In the genomic region with DNA sequence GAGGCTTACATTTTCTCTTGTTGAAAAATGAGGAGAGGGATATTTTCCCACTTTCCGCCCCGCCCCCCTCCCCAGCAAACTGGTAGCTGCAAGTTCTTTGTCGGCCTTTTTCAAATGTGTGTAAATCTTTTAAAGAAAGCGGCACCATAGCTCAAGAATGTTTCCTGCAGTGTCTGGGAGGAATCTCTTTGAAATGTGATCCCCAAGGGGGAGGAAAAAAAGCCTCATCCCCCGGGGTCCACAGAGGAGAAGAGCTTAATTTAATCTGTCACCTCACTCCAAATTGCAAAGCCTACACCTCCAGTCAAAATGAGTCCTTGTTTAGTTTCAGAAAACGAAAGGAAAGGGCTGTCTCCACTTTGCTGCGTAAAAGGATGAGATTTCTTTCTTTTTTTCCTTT, we compare ENCODE assay signal across 21 cellular contexts. TPM values are rescaled to one million over a fixed set of nuclear protein-coding genes. Genes with fewer than 3 reads are reported as not detected.
DNase-seq lines count a peak whose midpoint lies in the region; ATAC-seq and TF ChIP-seq lines count a peak whose summit lies in the region.
"Had no signal": no experiment of that assay in that cellular context is flagged by ENCODE, and none has a peak within 500 bp of the region (broad histone marks: within the 10 kb centered on the region; RNA-seq: fewer than 3 reads in every experiment).

No MANE protein-coding gene starts in this region.

- DNase-seq in D341Med (ENCODE audit: low spot score) (peak; percentile 55), NT2/D1 (ENCODE audit: low read depth, low spot score) (peak; percentile 86), fibroblast of pulmonary artery (ENCODE audit: low read depth) (no peak), tibial nerve (ENCODE audit: low spot score in 2 of 2) (no peak), substantia nigra (lab: John Stamatoyannopoulos, UW) (no peak)
- DNase-seq: activated CD4-positive, CD25-positive, alpha-beta regulatory T cell treated with anti-CD3 and anti-CD28 coated beads, Interleukin-2, amount 50 U/mL, for 72 hours; activated T-cell treated with anti-CD3 and anti-CD28 coated beads for 4 hours; CD4-positive, CD25-positive, alpha-beta regulatory T cell; cortex of kidney; EL; KBM-7; NCI-H1417; NCI-H526 treated with DMSO at 0.1 percent for 48 hours; psoas muscle; RPMI8226; stimulated activated CD4-positive, alpha-beta T cell treated with anti-CD3 and anti-CD28 coated beads, Interleukin-2, amount 100 ng/mL, for 24 hours; upper lobe of left lung had no signal

- H3K9ac ChIP-seq in NT2/D1 (ENCODE audit: insufficient read length, low read depth): peak overlapping the region; percentile 50

- TF ChIP-seq CTCF in fibroblast of pulmonary artery (IDR thresholded peaks at IDR 0.05; ENCODE audit: low read length, missing control alignments) (no peak), tibial nerve (IDR thresholded peaks at IDR 0.05) (no peak)

- no peak for TF ChIP-seq POLR2A in tibial nerve (IDR thresholded peaks at IDR 0.05)

- no peak for TF ChIP-seq EP300 in tibial nerve (IDR thresholded peaks at IDR 0.05)

- peaks cover 5% of the 10 kb centered on the region for H3K4me1 ChIP-seq in NT2/D1 (ENCODE audit: insufficient read depth, insufficient read length)
- peaks cover 4% of the 10 kb centered on the region for H3K4me1 ChIP-seq in neuron (ENCODE audit: insufficient read depth, low read length)
- H3K4me1 ChIP-seq in tibial nerve: no peaks in the 10 kb centered on the region
- H3K4me1 ChIP-seq: psoas muscle, upper lobe of left lung had no signal

- ATAC-seq in GM18498 (IDR thresholded peaks at IDR 0.05; ENCODE audit: unreplicated experiment) (no peak), GM18867 (IDR thresholded peaks at IDR 0.05; ENCODE audit: unreplicated experiment) (no peak)
- ATAC-seq: psoas muscle had no signal

- no peaks in the 10 kb centered on the region for H3K36me3 ChIP-seq in NT2/D1 (ENCODE audit: insufficient read depth, insufficient read length, low read length)
- no peaks in the 10 kb centered on the region for H3K36me3 ChIP-seq in neuron (ENCODE audit: insufficient read depth, low read length)
- H3K36me3 ChIP-seq in tibial nerve: peaks cover 0 to 4% (median 0%) of the 10 kb centered on the region in 3 donors
- H3K36me3 ChIP-seq: upper lobe of left lung had no signal

- H3K27me3 ChIP-seq in NT2/D1 (ENCODE audit: insufficient read depth, insufficient read length) (no peaks in the 10 kb centered on the region), neuron (ENCODE audit: insufficient read depth, low read length) (no peaks in the 10 kb centered on the region), tibial nerve (peaks cover 0 to 3% of the 10 kb centered on the region in 2 donors)
- H3K27me3 ChIP-seq: upper lobe of left lung had no signal

- H2AFZ ChIP-seq in neuron (ENCODE audit: low read depth, low read length): peak overlapping the region; percentile 10

- H3K9me3 ChIP-seq in NT2/D1 (ENCODE audit: insufficient read depth, low read length) (peaks cover 11% of the 10 kb centered on the region; the same call in 1 of the 2 replicates), neuron (ENCODE audit: low read length) (peaks cover 5% of the 10 kb centered on the region), tibial nerve (peaks cover 0 to 13% (median 0%) of the 10 kb centered on the region in 4 donors)

- WGBS in tibial nerve, 2 donors: 19 to 27% methylated on average over 7 of the region's 7 CpGs

- H3K27ac ChIP-seq in tibial nerve (no peak overlapping the region), substantia nigra (ENCODE audit: low read depth, low read length, poor library complexity, severe bottlenecking) (no peak overlapping the region)
- H3K27ac ChIP-seq: psoas muscle, upper lobe of left lung had no signal

- H3K4me3 ChIP-seq in NT2/D1 (ENCODE audit: insufficient read length, low read depth) (no peak overlapping the region), fibroblast of pulmonary artery (replicated peaks; ENCODE audit: low read depth, low read length) (peak overlapping the region; percentile 30), neuron (ENCODE audit: low read length) (no peak overlapping the region), tibial nerve (no peak overlapping the region)
- H3K4me3 ChIP-seq: psoas muscle, upper lobe of left lung had no signal

RNA-seq across cellular contexts. Expression of a gene that starts 34.8 kb away (rescaled TPM):
- 1 to 10 TPM in 1 of 4 donors, under 1 TPM in 1, not detected in 2; 0.63 to 4.7 TPM for total RNA-seq in tibial nerve
- total RNA-seq: CD4-positive, CD25-positive, alpha-beta regulatory T cell; mucosa of gallbladder had no signal

RNA-seq across cellular contexts. Expression of a gene that starts 58.2 kb away (rescaled TPM):
- total RNA-seq in tibial nerve: 100 to 1,000 TPM in 1 of 4 donors, 10 to 100 TPM in 3; 58.3 to 139 (median 72.6) TPM

Comparison
In these comparisons a context has a peak if more than half of its experiments do, and no peak if none do; other contexts are left out.
1. DNase-seq: peak in D341Med (single experiment) and NT2/D1 (single experiment); none in fibroblast of pulmonary artery (single experiment), tibial nerve (0 of 2) and substantia nigra (0 of 49).